1 cellular context compared by ENCODE assay signal in the genomic region with DNA sequence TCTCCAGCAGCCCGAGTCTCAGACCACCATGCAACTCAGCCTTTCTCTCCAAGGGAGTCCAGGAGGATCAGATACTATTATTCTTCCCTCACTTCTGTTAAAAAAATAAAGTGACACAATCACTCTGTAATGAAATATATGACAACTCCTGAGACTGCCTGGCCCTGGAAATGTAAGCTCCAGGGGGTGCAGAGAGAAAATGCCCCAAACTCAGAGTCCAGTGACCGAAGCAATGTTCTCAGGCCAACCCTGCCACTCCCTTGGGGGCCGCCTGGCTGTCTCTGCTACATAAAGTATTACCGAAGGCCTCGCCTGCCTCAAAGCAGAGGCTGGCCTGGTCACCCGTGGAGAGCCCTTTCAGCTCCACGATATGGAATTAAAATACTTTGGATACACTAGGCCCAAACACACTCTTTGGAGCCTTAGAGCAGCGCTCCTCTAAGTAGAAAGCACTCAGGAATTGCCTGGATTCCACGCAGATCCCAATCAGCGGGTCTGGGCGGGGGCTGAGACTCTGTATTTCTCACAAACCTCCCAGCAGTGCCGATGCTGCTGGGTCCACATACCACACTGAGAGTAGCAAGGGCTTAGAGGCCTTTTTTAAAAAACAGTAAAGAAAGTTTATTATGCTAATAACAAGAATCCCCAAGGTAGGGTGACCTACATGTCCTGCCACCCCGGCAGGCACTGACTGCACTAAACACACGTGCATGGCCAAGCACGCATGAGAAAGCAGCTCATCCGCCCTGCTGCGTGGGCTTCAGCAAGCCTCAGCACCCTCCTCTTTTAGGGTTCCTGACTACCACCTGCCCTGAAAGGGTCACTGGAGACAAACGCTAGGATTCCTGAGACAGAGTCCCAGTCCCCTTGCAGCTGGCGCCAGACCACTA.
TF ChIP-seq lines count a peak whose summit lies in the region.

No MANE protein-coding gene starts in this region.

TF ChIP-seq in H1, 55 proteins besides CTCF, POLR2A, EP300 and RAD21:
- TF ChIP-seq RFX5 (IDR thresholded peaks at IDR 0.05; ENCODE audit: borderline replicate concordance, low read depth, low read length) (no peak), CTBP2 (IDR thresholded peaks at IDR 0.05; ENCODE audit: borderline replicate concordance, insufficient read depth, insufficient read length, low read length) (no peak), NRF1 (IDR thresholded peaks at IDR 0.05; ENCODE audit: low read depth, low read length) (no peak), GABPA (IDR thresholded peaks at IDR 0.05; ENCODE audit: borderline replicate concordance, insufficient read depth, low read length) (0 out of 2 replicates have a peak, but pooled peaks have one; percentile 14), ZNF274 (IDR thresholded peaks at IDR 0.05; ENCODE audit: borderline replicate concordance, extremely low read depth, low read length) (no peak)
- TF ChIP-seq, protein P1, sequence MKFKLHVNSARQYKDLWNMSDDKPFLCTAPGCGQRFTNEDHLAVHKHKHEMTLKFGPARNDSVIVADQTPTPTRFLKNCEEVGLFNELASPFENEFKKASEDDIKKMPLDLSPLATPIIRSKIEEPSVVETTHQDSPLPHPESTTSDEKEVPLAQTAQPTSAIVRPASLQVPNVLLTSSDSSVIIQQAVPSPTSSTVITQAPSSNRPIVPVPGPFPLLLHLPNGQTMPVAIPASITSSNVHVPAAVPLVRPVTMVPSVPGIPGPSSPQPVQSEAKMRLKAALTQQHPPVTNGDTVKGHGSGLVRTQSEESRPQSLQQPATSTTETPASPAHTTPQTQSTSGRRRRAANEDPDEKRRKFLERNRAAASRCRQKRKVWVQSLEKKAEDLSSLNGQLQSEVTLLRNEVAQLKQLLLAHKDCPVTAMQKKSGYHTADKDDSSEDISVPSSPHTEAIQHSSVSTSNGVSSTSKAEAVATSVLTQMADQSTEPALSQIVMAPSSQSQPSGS (IDR thresholded peaks at IDR 0.05; ENCODE audit: low read length), result no peak
